Comparison of ENCODE assay signal across 8 cellular contexts in genomic region chr16:69397821-69398521, GRCh38. TPM values are rescaled to one million over a fixed set of nuclear protein-coding genes. Genes with fewer than 3 reads are reported as not detected.
A peak's percentile ranks its signal among the peaks of the same experiment; 100 is the strongest.
DNase-seq lines count a peak whose midpoint lies in the region; ATAC-seq and TF ChIP-seq lines count a peak whose summit lies in the region.

No MANE protein-coding gene starts in this region.

- H3K27me3 ChIP-seq in SK-N-SH (ENCODE audit: insufficient read depth): no peaks in the 10 kb centered on the region

- POLR2A ChIA-PET in SK-N-SH (lab: Yijun Ruan, JAX): no interaction called here

- no peak for ATAC-seq in HG02884 (IDR thresholded peaks at IDR 0.05; ENCODE audit: unreplicated experiment)

- peaks cover 3 to 33% of the 10 kb centered on the region in 2 experiments for H3K4me1 ChIP-seq in SK-N-SH (ENCODE audit: control insufficient read depth in 1 of 2, insufficient read depth in 2 of 2, low read depth in 1 of 2, low read length in 1 of 2)

- WGBS in SK-N-SH (ENCODE audit: low lambda C conversion rate): 56% methylated on average over 6 of the region's 6 CpGs

- no peak overlapping the region for H3K4me3 ChIP-seq in SK-N-SH (ENCODE audit: low read depth in 2 of 2, low read length in 1 of 2)
- no peak overlapping the region for H3K4me3 ChIP-seq in fibroblast of pulmonary artery (replicated peaks; ENCODE audit: low read depth, low read length)

- H3K9me2 ChIP-seq in SK-N-SH: no peaks in the 10 kb centered on the region

- H3K9ac ChIP-seq in SK-N-SH: no peak overlapping the region

- H3K4me2 ChIP-seq in SK-N-SH: 0 out of 2 replicates have a peak overlapping the region, but pooled peaks have one; percentile 17

- in situ Hi-C loops in GM13977 (cut with MboI; ENCODE audit: low pct_unique_long_range_greater_than_20kb, low sequenced_read_pairs, unreplicated experiment): loop anchor here (10.0 kb wide), 1 partner anchor 357 kb away; the partner anchor contains the start of gene NOB1

- peaks cover 19% of the 10 kb centered on the region for H3F3A ChIP-seq in SK-N-SH (replicated peaks; ENCODE audit: insufficient read depth)

- peak overlapping the region; percentile 52 for H2AFZ ChIP-seq in SK-N-SH (ENCODE audit: low read depth)

- no peaks in the 10 kb centered on the region for H3K36me3 ChIP-seq in SK-N-SH (replicated peaks in 1 of 2; ENCODE audit: control insufficient read depth in 1 of 2, insufficient read depth in 2 of 2, low read length in 1 of 2)

- H3K9me3 ChIP-seq in SK-N-SH: no peaks in the 10 kb centered on the region

- H3K27ac ChIP-seq in SK-N-SH (ENCODE audit: low read depth in 2 of 2, low read length in 1 of 2): peak overlapping the region; percentile 44 to 52; a peak in 3 of 4 replicates

- no peak for TF ChIP-seq EP300 in SK-N-SH (IDR thresholded peaks at IDR 0.05; ENCODE audit: borderline replicate concordance in 1 of 2, low read depth in 1 of 2, low read length in 1 of 2)

- no peaks in the 10 kb centered on the region for H4K20me1 ChIP-seq in SK-N-SH (ENCODE audit: insufficient read depth)

- TF ChIP-seq RAD21 in SK-N-SH (IDR thresholded peaks at IDR 0.05; ENCODE audit: low read length): peak; percentile 84

- TF ChIP-seq CTCF in GM13977 (IDR thresholded peaks at IDR 0.05; ENCODE audit: extremely low read depth, insufficient read depth, missing control alignments) (peak; percentile 29), SK-N-SH (IDR thresholded peaks at IDR 0.05) (peak; percentile 72), fibroblast of pulmonary artery (IDR thresholded peaks at IDR 0.05; ENCODE audit: low read length, missing control alignments) (peak; percentile 87)

- CTCF ChIA-PET in SK-N-SH (lab: Yijun Ruan, JAX): interaction anchor here (0.8 to 3.5 kb wide), 17 partner anchors 11 to 311 kb away, joined by 3 to 11 read pairs (median 3); partner anchors contain the start of genes CYB5B and NFAT5

- DNase-seq in AG08396 (ENCODE audit: low spot score): peak; percentile 49
- no peak for DNase-seq in GM13977 (ENCODE audit: low spot score)
- peak; percentile 61 for DNase-seq in SK-N-SH
- peak; percentile 86 for DNase-seq in fibroblast of pulmonary artery (ENCODE audit: low read depth)
- DNase-seq in occipital lobe (lab: John Stamatoyannopoulos, UW): peak; percentile 68
- no peak for DNase-seq in SKM-1 treated with dmso at 0.1 percent for 144 hours (lab: John Stamatoyannopoulos, UW; ENCODE audit: unreplicated experiment)
- DNase-seq in NCI-H1417 treated with DMSO at 0.1 percent for 48 hours (lab: John Stamatoyannopoulos, UW): no peak

- H3K79me2 ChIP-seq in SK-N-SH (ENCODE audit: insufficient read depth): no peaks in the 10 kb centered on the region

TF ChIP-seq in SK-N-SH, 30 proteins besides CTCF, POLR2A, EP300 and RAD21:
- TF ChIP-seq SIN3A (IDR thresholded peaks at IDR 0.05; ENCODE audit: borderline replicate concordance, low read depth, low read length): no peak
- 0 out of 2 replicates have a peak, but pooled peaks have one; percentile 2 for TF ChIP-seq PBX3 (IDR thresholded peaks at IDR 0.05)
- no peak for TF ChIP-seq RFX5 (IDR thresholded peaks at IDR 0.05; ENCODE audit: low read length)
- no peak for TF ChIP-seq ZBTB33 (IDR thresholded peaks at IDR 0.05; ENCODE audit: borderline replicate concordance, low read depth)
- no peak for TF ChIP-seq YY1 (IDR thresholded peaks at IDR 0.05; ENCODE audit: low read depth)
- peak; percentile 42; the same call in 1 of the 2 replicates for TF ChIP-seq MAX (IDR thresholded peaks at IDR 0.05; ENCODE audit: low read depth)
- TF ChIP-seq SMC3 (IDR thresholded peaks at IDR 0.05; ENCODE audit: low read depth, low read length): peak; percentile 56
- 0 out of 2 replicates have a peak, but pooled peaks have one; percentile 31 for TF ChIP-seq TAF1 (IDR thresholded peaks at IDR 0.05; ENCODE audit: borderline replicate concordance, low read depth, low read length)
- peak; percentile 11 for TF ChIP-seq CHD2 (IDR thresholded peaks at IDR 0.05; ENCODE audit: low read length, partially characterized antibody)
- TF ChIP-seq TEAD4 (IDR thresholded peaks at IDR 0.05; ENCODE audit: borderline replicate concordance, insufficient read depth): no peak
- no peak for TF ChIP-seq MXI1 (IDR thresholded peaks at IDR 0.05; ENCODE audit: low read depth, low read length)

RNA-seq across cellular contexts. Expression of gene TERF2, which starts 12.2 kb away (rescaled TPM):
- polyA plus RNA-seq in SK-N-SH (2012; rRNA removed): 12.3 and 14.2 TPM in 2 replicates
- polyA plus RNA-seq in SK-N-SH (2012; cell fraction: cytosol; rRNA removed): 14.4 and 14.5 TPM in 2 replicates
- polyA plus RNA-seq in SK-N-SH (2012; cell fraction: nucleus; rRNA removed): 12.6 and 13.6 TPM in 2 replicates
- 70.7 TPM for total RNA-seq in occipital lobe

RNA-seq across cellular contexts. Expression of gene CYB5B, which starts 26.4 kb away (rescaled TPM):
- 64.4 and 86.1 TPM in 2 replicates for polyA plus RNA-seq in SK-N-SH (2012; rRNA removed)
- 65.8 and 78.1 TPM in 2 replicates for polyA plus RNA-seq in SK-N-SH (2012; cell fraction: cytosol; rRNA removed)
- polyA plus RNA-seq in SK-N-SH (2012; cell fraction: nucleus; rRNA removed): 15.2 and 43.7 TPM in 2 replicates
- 45.4 TPM for total RNA-seq in occipital lobe

RNA-seq across cellular contexts. Expression of gene TMED6, which starts 46.4 kb away (rescaled TPM):
- polyA plus RNA-seq in SK-N-SH (2012; rRNA removed): not detected in 2 replicates
- polyA plus RNA-seq in SK-N-SH (2012; cell fraction: cytosol; rRNA removed): not detected in 2 replicates
- 0.14 TPM in 1 of 2 replicates, not detected in the other for polyA plus RNA-seq in SK-N-SH (2012; cell fraction: nucleus; rRNA removed)
- not detected for total RNA-seq in occipital lobe

RNA-seq across cellular contexts. Expression of gene NIP7, which starts 58.4 kb away (rescaled TPM):
- polyA plus RNA-seq in SK-N-SH (2012; rRNA removed): 19.0 and 22.8 TPM in 2 replicates
- polyA plus RNA-seq in SK-N-SH (2012; cell fraction: cytosol; rRNA removed): 24.7 and 29.3 TPM in 2 replicates
- polyA plus RNA-seq in SK-N-SH (2012; cell fraction: nucleus; rRNA removed): 16.0 and 18.5 TPM in 2 replicates
- total RNA-seq in occipital lobe: 14.2 TPM

RNA-seq across cellular contexts. Expression of gene COG8, which starts 58.6 kb away (rescaled TPM):
- 30.2 and 37.2 TPM in 2 replicates for polyA plus RNA-seq in SK-N-SH (2012; rRNA removed)
- 18.8 and 25.3 TPM in 2 replicates for polyA plus RNA-seq in SK-N-SH (2012; cell fraction: cytosol; rRNA removed)
- 36.7 and 41.4 TPM in 2 replicates for polyA plus RNA-seq in SK-N-SH (2012; cell fraction: nucleus; rRNA removed)
- 51.6 TPM for total RNA-seq in occipital lobe

Comparison
In these comparisons a context has a peak if more than half of its experiments do, and no peak if none do; other contexts are left out.
1. DNase-seq: peak in AG08396 (single experiment), SK-N-SH (single experiment), fibroblast of pulmonary artery (single experiment) and occipital lobe (single experiment); none in GM13977 (single experiment), SKM-1 treated with dmso at 0.1 percent for 144 hours (single experiment) and NCI-H1417 treated with DMSO at 0.1 percent for 48 hours (single experiment).
2. CTCF ChIP-seq: peak in every context shown above with its lines; median percentile 87 in fibroblast of pulmonary artery; 72 in SK-N-SH; 29 in GM13977.